In the genomic region with DNA sequence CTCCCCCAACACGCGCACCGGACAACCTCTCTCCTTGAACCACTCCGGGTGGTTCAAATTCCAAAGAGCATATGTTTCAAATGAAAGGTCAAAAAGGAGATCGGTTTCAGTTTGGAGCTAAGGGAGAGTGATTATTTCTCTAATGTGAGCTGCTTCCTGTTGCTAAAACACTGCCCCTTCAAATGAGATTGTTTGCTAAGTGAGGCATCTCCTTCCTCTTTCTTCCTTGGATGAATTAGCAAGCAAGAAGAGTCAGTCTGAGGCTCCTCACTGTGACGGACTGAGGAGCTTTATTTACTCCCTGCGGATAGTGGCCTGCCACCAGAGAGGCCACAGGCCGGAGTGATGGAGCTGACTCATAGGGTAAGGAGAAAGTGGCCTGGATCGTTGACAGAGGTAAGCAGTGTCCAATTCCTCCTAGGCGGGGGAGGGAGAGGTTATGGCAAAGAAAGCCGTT, we compare ENCODE assay signal across 11 cellular contexts.
DNase-seq lines count a peak whose midpoint lies in the region; ATAC-seq and TF ChIP-seq lines count a peak whose summit lies in the region.
"Had no signal": no experiment of that assay in that cellular context is flagged by ENCODE, and none has a peak within 500 bp of the region (broad histone marks: within the 10 kb centered on the region; RNA-seq: fewer than 3 reads in every experiment).

No MANE protein-coding gene starts in this region.

- no peak overlapping the region for H3K4me3 ChIP-seq in HFF-Myc (replicated peaks; ENCODE audit: low read depth, low read length)
- H3K4me3 ChIP-seq in skeletal muscle tissue (ENCODE audit: low read length in 3 of 3): peak overlapping the region; percentile 61 to 76 (median 75)

- peaks cover 0 to 7% (median 0%) of the 10 kb centered on the region in 3 donors for H3K36me3 ChIP-seq in skeletal muscle tissue (ENCODE audit: control insufficient read depth in 3 of 3, insufficient read depth in 3 of 3, low read length in 3 of 3)
- H3K36me3 ChIP-seq: WERI-Rb-1 had no signal

- ATAC-seq in GM18517 (IDR thresholded peaks at IDR 0.05; ENCODE audit: unreplicated experiment): no peak
- no peak for ATAC-seq in HG02885 (IDR thresholded peaks at IDR 0.05; ENCODE audit: poor library complexity, unreplicated experiment)
- ATAC-seq in GM21390 (IDR thresholded peaks at IDR 0.05; ENCODE audit: unreplicated experiment): no peak

- H3K27me3 ChIP-seq in skeletal muscle tissue (ENCODE audit: control insufficient read depth in 3 of 3, insufficient read depth in 3 of 3, low read length in 3 of 3): no peaks in the 10 kb centered on the region

- peak overlapping the region; percentile 93 for H3K27ac ChIP-seq in skeletal muscle tissue (ENCODE audit: low read depth, low read length)
- H3K27ac ChIP-seq: WERI-Rb-1 had no signal

- peak overlapping the region; percentile 75 to 91 (median 87) for H3K9ac ChIP-seq in skeletal muscle tissue (ENCODE audit: low read depth in 1 of 3, low read length in 3 of 3)

- DNase-seq in HFF-Myc (ENCODE audit: extremely low read depth, low read depth): peak; percentile 48
- DNase-seq in SKM-1 (lab: John Stamatoyannopoulos, UW; ENCODE audit: unreplicated experiment): peak; percentile 90
- peak; percentile 10 for DNase-seq in glomerular endothelial cell (ENCODE audit: extremely low read depth, low read depth, low spot score)
- DNase-seq in GDM1 (lab: John Stamatoyannopoulos, UW): no peak
- DNase-seq: hippocampal formation, NCI-H2227 treated with DMSO at 0.1 percent for 48 hours, WERI-Rb-1 had no signal

- peaks cover 13 to 25% (median 17%) of the 10 kb centered on the region in 3 donors for H3K4me1 ChIP-seq in skeletal muscle tissue (ENCODE audit: control insufficient read depth in 3 of 3, insufficient read depth in 3 of 3, low read length in 3 of 3)

- H3K9me3 ChIP-seq in skeletal muscle tissue (ENCODE audit: control insufficient read depth in 3 of 3, low read length in 3 of 3): no peaks in the 10 kb centered on the region

- TF ChIP-seq CTCF in HFF-Myc (IDR thresholded peaks at IDR 0.05; ENCODE audit: low read depth, low read length, missing control alignments): no peak
